Comparison of ENCODE assay signal across 27 cellular contexts in the genomic region with DNA sequence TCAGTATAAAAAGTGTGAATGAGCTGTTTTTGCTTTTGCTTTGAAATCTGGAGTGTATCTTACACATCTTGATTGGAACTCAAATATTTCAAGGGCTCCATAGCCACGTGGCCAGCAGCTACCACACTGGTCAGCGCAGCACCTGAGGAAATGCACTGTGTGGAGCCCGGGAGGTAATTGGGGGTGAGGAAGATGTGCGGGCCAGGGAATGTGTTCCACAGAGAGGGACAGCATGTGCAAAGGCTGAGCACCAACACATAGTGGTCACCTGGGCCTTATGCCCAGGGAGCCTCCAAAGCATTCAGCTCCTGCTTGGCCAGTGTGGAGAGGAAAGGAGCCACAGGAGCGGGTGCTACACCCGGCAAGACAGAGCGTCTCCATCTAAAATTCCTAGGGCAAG. TPM values are rescaled to one million over a fixed set of nuclear protein-coding genes. Genes with fewer than 3 reads are reported as not detected.
A peak's percentile ranks its signal among the peaks of the same experiment; 100 is the strongest.
DNase-seq lines count a peak whose midpoint lies in the region; ATAC-seq, FAIRE-seq and TF ChIP-seq lines count a peak whose summit lies in the region.
"Had no signal": no experiment of that assay in that cellular context is flagged by ENCODE, and none has a peak within 500 bp of the region (broad histone marks: within the 10 kb centered on the region; RNA-seq: fewer than 3 reads in every experiment).

No MANE protein-coding gene starts in this region.

- TF ChIP-seq EP300 in GM12878 (IDR thresholded peaks at IDR 0.05; ENCODE audit: borderline replicate concordance in 1 of 2, control insufficient read depth in 1 of 2, low read depth in 2 of 2, low read length in 2 of 2) (no peak), gastroesophageal sphincter (IDR thresholded peaks at IDR 0.05) (no peak)

- no peak overlapping the region for H2BK120ac ChIP-seq in neuronal stem cell (ENCODE audit: low read depth, low read length)

- SMC1A ChIA-PET in GM12878 (lab: Charles Lee; ENCODE audit: uncharacterized antibody, unreplicated experiment): interaction anchor here (1.4 to 3.8 kb wide), 3 partner anchors 14 to 264 kb away, joined by 4 to 19 read pairs (median 8); no protein-coding TSS in a partner anchor

- H3K4me3 ChIP-seq in GM12878 (no peak overlapping the region), neuronal stem cell (ENCODE audit: low read length in 2 of 2) (no peak overlapping the region), gastroesophageal sphincter (no peak overlapping the region)
- H3K4me3 ChIP-seq: ascending aorta, cardiac muscle cell, colonic mucosa had no signal

- ATAC-seq in GM12878: no peak
- no peak for ATAC-seq in gastroesophageal sphincter
- ATAC-seq: Panc1; stimulated activated naive CD8-positive, alpha-beta T cell treated with anti-CD3 and anti-CD28 coated beads, Interleukin-15, Interleukin-2, amounts not matched to agents 100 U/mL and 50 U/mL, for 24 hours had no signal

- no peak for TF ChIP-seq RAD21 in GM12878 (IDR thresholded peaks at IDR 0.05; ENCODE audit: insufficient read depth, low read depth, low read length)

- CTCF ChIA-PET in activated CD4-positive, alpha-beta memory T cell treated with anti-CD3 and anti-CD28 coated beads, Interleukin-2, amount 10 ng/mL, durations not matched to agents 7 days and 5 days (lab: Charles Lee): interaction anchor here (1.0 to 2.4 kb wide), 5 partner anchors 12 to 102 kb away, joined by 3 to 20 read pairs (median 7); no protein-coding TSS in a partner anchor
- CTCF ChIA-PET in activated CD4-positive, alpha-beta memory T cell treated with anti-CD3 and anti-CD28 coated beads for 36 hours (lab: Charles Lee): interaction anchor here (0.9 to 2.5 kb wide), 4 partner anchors 8 to 264 kb away, joined by 3 to 15 read pairs (median 4); no protein-coding TSS in a partner anchor
- CTCF ChIA-PET in GM12878 (lab: Yijun Ruan, JAX): interaction anchor here (0.6 to 25.6 kb wide), 7 partner anchors 12 to 264 kb away, joined by 3 to 400 read pairs (median 3); no protein-coding TSS in a partner anchor

- H3K9me3 Mint-ChIP-seq in activated CD4-positive, alpha-beta memory T cell treated with anti-CD3 and anti-CD28 coated beads, Interleukin-2, amount 10 ng/mL, durations not matched to agents 7 days and 5 days: no peaks in the 10 kb centered on the region
- H3K9me3 Mint-ChIP-seq in activated CD4-positive, alpha-beta memory T cell treated with anti-CD3 and anti-CD28 coated beads for 36 hours: no peaks in the 10 kb centered on the region
- H3K9me3 Mint-ChIP-seq: activated B cell treated with CpG ODN at 0.5 μM for 24 hours; activated naive CD4-positive, alpha-beta T cell treated with anti-CD3 and anti-CD28 coated beads, Interleukin-2, amount 10 ng/mL, durations not matched to agents 7 days and 5 days; activated T-helper 1 cell treated with anti-CD3 and anti-CD28 coated beads, Interleukin-12 subunit alpha, Interleukin-12 subunit beta, Interleukin-2, Interleukin-4 antibody, amounts not matched to agents 30 ng/mL and 10 ng/mL and 1 ng/mL, durations not matched to agents 14 hours and 24 hours and 36 hours; CD14-positive monocyte; H9 had no signal

- H3K27ac Mint-ChIP-seq in activated CD4-positive, alpha-beta memory T cell treated with anti-CD3 and anti-CD28 coated beads, Interleukin-2, amount 10 ng/mL, durations not matched to agents 7 days and 5 days: peak overlapping the region; percentile 45
- H3K27ac Mint-ChIP-seq in activated CD4-positive, alpha-beta memory T cell treated with anti-CD3 and anti-CD28 coated beads for 36 hours: no peak overlapping the region
- H3K27ac Mint-ChIP-seq: activated T-helper 1 cell treated with anti-CD3 and anti-CD28 coated beads, Interleukin-12 subunit alpha, Interleukin-12 subunit beta, Interleukin-2, Interleukin-4 antibody, amounts not matched to agents 30 ng/mL and 10 ng/mL and 1 ng/mL, durations not matched to agents 14 hours and 24 hours and 36 hours; H9 had no signal

- no peak overlapping the region for H2BK15ac ChIP-seq in neuronal stem cell (ENCODE audit: low read length)

- H3K23ac ChIP-seq in neuronal stem cell (ENCODE audit: low read depth, low read length, poor library complexity): peak overlapping the region; percentile 34

- peaks cover 6% of the 10 kb centered on the region for H3K79me1 ChIP-seq in neuronal stem cell (ENCODE audit: low read depth, low read length)

- POLR2A ChIA-PET in activated CD4-positive, alpha-beta memory T cell treated with anti-CD3 and anti-CD28 coated beads, Interleukin-2, amount 10 ng/mL, durations not matched to agents 7 days and 5 days (lab: Charles Lee): interaction anchor here (0.9 to 2.1 kb wide), 5 partner anchors 9 to 46 kb away, joined by 3 to 5 read pairs (median 3); no protein-coding TSS in a partner anchor
- POLR2A ChIA-PET in activated CD4-positive, alpha-beta memory T cell treated with anti-CD3 and anti-CD28 coated beads for 36 hours (lab: Charles Lee): no interaction called here
- POLR2A ChIA-PET in GM12878 (lab: Charles Lee): interaction anchor here (0.6 to 0.9 kb wide), 4 partner anchors 20 to 393 kb away, joined by 3 to 5 read pairs (median 3); no protein-coding TSS in a partner anchor

- peaks cover 2% of the 10 kb centered on the region for H3K4me1 Mint-ChIP-seq in activated CD4-positive, alpha-beta memory T cell treated with anti-CD3 and anti-CD28 coated beads, Interleukin-2, amount 10 ng/mL, durations not matched to agents 7 days and 5 days
- no peaks in the 10 kb centered on the region for H3K4me1 Mint-ChIP-seq in activated CD4-positive, alpha-beta memory T cell treated with anti-CD3 and anti-CD28 coated beads for 36 hours (ENCODE audit: low read depth)
- H3K4me1 Mint-ChIP-seq: activated naive CD4-positive, alpha-beta T cell treated with anti-CD3 and anti-CD28 coated beads, Interleukin-2, amount 10 ng/mL, durations not matched to agents 7 days and 5 days had no signal

- TF ChIP-seq POLR2A in GM12891 (IDR thresholded peaks at IDR 0.05; ENCODE audit: low read depth, low read length) (no peak), GM12878 (IDR thresholded peaks at IDR 0.05; ENCODE audit: low read depth, low read length) (no peak; the same call in 1 of the 2 replicates), gastroesophageal sphincter (IDR thresholded peaks at IDR 0.05) (no peak)

- H3K27ac ChIP-seq in GM12878 (ENCODE audit: control insufficient read depth, insufficient read depth) (no peak overlapping the region), neuronal stem cell (replicated peaks; ENCODE audit: low read length) (no peak overlapping the region), gastroesophageal sphincter (no peak overlapping the region)
- H3K27ac ChIP-seq: ascending aorta, cardiac muscle cell, colonic mucosa, epithelial cell of prostate had no signal

- RAD21 ChIA-PET in GM12878 (lab: Charles Lee; ENCODE audit: unreplicated experiment): interaction anchor here (0.7 to 1.4 kb wide), 4 partner anchors 12 to 90 kb away, joined by 3 to 6 read pairs (median 3); no protein-coding TSS in a partner anchor

- H3K4me3 Mint-ChIP-seq in activated CD4-positive, alpha-beta memory T cell treated with anti-CD3 and anti-CD28 coated beads, Interleukin-2, amount 10 ng/mL, durations not matched to agents 7 days and 5 days: no peak overlapping the region
- H3K4me3 Mint-ChIP-seq in activated CD4-positive, alpha-beta memory T cell treated with anti-CD3 and anti-CD28 coated beads for 36 hours: no peak overlapping the region
- H3K4me3 Mint-ChIP-seq: activated B cell treated with CpG ODN at 0.5 μM for 24 hours; activated naive CD4-positive, alpha-beta T cell treated with anti-CD3 and anti-CD28 coated beads, Interleukin-2, amount 10 ng/mL, durations not matched to agents 7 days and 5 days; activated T-helper 1 cell treated with anti-CD3 and anti-CD28 coated beads, Interleukin-12 subunit alpha, Interleukin-12 subunit beta, Interleukin-2, Interleukin-4 antibody, amounts not matched to agents 30 ng/mL and 10 ng/mL and 1 ng/mL, durations not matched to agents 14 hours and 24 hours and 36 hours; CD14-positive monocyte; H9 had no signal

- intact Hi-C loops in activated CD4-positive, alpha-beta memory T cell treated with anti-CD3 and anti-CD28 coated beads for 36 hours (cut with micrococcal nuclease): no loop called here
- intact Hi-C loops in GM12878 (cut with micrococcal nuclease; ENCODE audit: unreplicated experiment): no loop called here

- FAIRE-seq in GM12891 (lab: Jason Lieb, UNC): no peak
- no peak for FAIRE-seq in GM12878 (lab: Jason Lieb, UNC)
- FAIRE-seq: G401.6 had no signal

- no peak overlapping the region for H3K18ac ChIP-seq in neuronal stem cell (ENCODE audit: low read length)

- H4K20me1 ChIP-seq in GM12878 (ENCODE audit: control insufficient read depth, insufficient read depth): no peaks in the 10 kb centered on the region

- H3K9me3 ChIP-seq in GM12878 (replicated peaks; ENCODE audit: control insufficient read depth, insufficient read depth, low read length): no peaks in the 10 kb centered on the region
- no peaks in the 10 kb centered on the region for H3K9me3 ChIP-seq in neuronal stem cell (replicated peaks in 1 of 2; ENCODE audit: control insufficient read depth in 2 of 2, insufficient read depth in 1 of 2, low read depth in 1 of 2, low read length in 2 of 2)
- no peaks in the 10 kb centered on the region for H3K9me3 ChIP-seq in gastroesophageal sphincter
- H3K9me3 ChIP-seq: ascending aorta, colonic mucosa had no signal

- no peak overlapping the region for H3K14ac ChIP-seq in neuronal stem cell (ENCODE audit: low read length)

- no peak overlapping the region for H2AFZ ChIP-seq in GM12878 (ENCODE audit: control insufficient read depth, low read depth, low read length)
- H2AFZ ChIP-seq in neuronal stem cell (ENCODE audit: low read length): no peak overlapping the region

- TSS peak; percentile 32 for BruUV-seq in GM12878 (replicated peaks; lab: Mats Ljungman, UMichigan)

- no peak overlapping the region for H2AK5ac ChIP-seq in neuronal stem cell (ENCODE audit: low read depth, low read length)

- no peak overlapping the region for H2BK12ac ChIP-seq in neuronal stem cell (ENCODE audit: low read length)

- H3K4ac ChIP-seq in neuronal stem cell (ENCODE audit: low read length): no peak overlapping the region

- H3K4me1 ChIP-seq in GM12878 (ENCODE audit: control insufficient read depth, insufficient read depth, low read length) (no peaks in the 10 kb centered on the region), neuronal stem cell (ENCODE audit: control insufficient read depth in 2 of 2, insufficient read depth in 1 of 2, low read depth in 1 of 2, low read length in 2 of 2) (peaks cover 0 to 9% of the 10 kb centered on the region in 2 donors), gastroesophageal sphincter (peaks cover 0 to 24% (median 0%) of the 10 kb centered on the region in 3 donors)
- H3K4me1 ChIP-seq: colonic mucosa had no signal

- no peak overlapping the region for H4K8ac ChIP-seq in neuronal stem cell (ENCODE audit: low read depth, low read length)

- H3K79me2 ChIP-seq in GM12878 (ENCODE audit: control insufficient read depth, insufficient read depth, low read length): no peaks in the 10 kb centered on the region

- TF ChIP-seq CTCF in GM12878 (IDR thresholded peaks at IDR 0.05 in 2 of 3, conservative IDR thresholded peaks at IDR 0.05 in 1 of 3; ENCODE audit: control insufficient read depth in 2 of 3, extremely low read depth in 1 of 3, insufficient read depth in 1 of 3, low read depth in 3 of 3, low read length in 3 of 3) (no peak), gastroesophageal sphincter (IDR thresholded peaks at IDR 0.05) (no peak)

- H3K9ac ChIP-seq in GM12878 (ENCODE audit: control insufficient read depth, insufficient read depth, low read length): no peak overlapping the region
- H3K9ac ChIP-seq in neuronal stem cell (ENCODE audit: low read depth, low read length, poor library complexity): no peak overlapping the region

- no peak for DNase-seq in activated CD4-positive, alpha-beta memory T cell treated with anti-CD3 and anti-CD28 coated beads, Interleukin-2, amount 10 ng/mL, durations not matched to agents 7 days and 5 days
- DNase-seq in activated CD4-positive, alpha-beta memory T cell treated with anti-CD3 and anti-CD28 coated beads for 36 hours: no peak
- no peak for DNase-seq in GM12891 (ENCODE audit: insufficient read length, low spot score)
- DNase-seq in GM12878 (ENCODE audit: low read depth, low spot score): no peak
- no peak for DNase-seq in neuronal stem cell (ENCODE audit: low spot score)
- no peak for DNase-seq in stimulated activated naive CD4-positive, alpha-beta T cell treated with Interleukin-2 at 50 U/mL for 16 hours (lab: John Stamatoyannopoulos, UW)
- no peak for DNase-seq in NCI-H345 treated with DMSO at 0.1 percent for 48 hours (lab: John Stamatoyannopoulos, UW; ENCODE audit: unreplicated experiment)
- DNase-seq: activated B cell treated with CpG ODN at 0.5 μM for 24 hours; activated naive CD4-positive, alpha-beta T cell treated with anti-CD3 and anti-CD28 coated beads, Interleukin-2, amount 10 ng/mL, durations not matched to agents 7 days and 5 days; Calu3; colonic mucosa; DMS79; effector CD8-positive, alpha-beta T cell; H9; NCI-H2081 treated with DMSO at 0.1 percent for 48 hours; NCI-H2227 treated with DMSO at 0.1 percent for 48 hours; NCI-H69; stimulated activated naive CD8-positive, alpha-beta T cell treated with anti-CD3 and anti-CD28 coated beads, Interleukin-15, Interleukin-2, amounts not matched to agents 100 U/mL and 50 U/mL, for 24 hours; T1000 had no signal

- H3K27me3 Mint-ChIP-seq in activated CD4-positive, alpha-beta memory T cell treated with anti-CD3 and anti-CD28 coated beads, Interleukin-2, amount 10 ng/mL, durations not matched to agents 7 days and 5 days: no peaks in the 10 kb centered on the region
- no peaks in the 10 kb centered on the region for H3K27me3 Mint-ChIP-seq in activated CD4-positive, alpha-beta memory T cell treated with anti-CD3 and anti-CD28 coated beads for 36 hours
- H3K27me3 Mint-ChIP-seq: activated B cell treated with CpG ODN at 0.5 μM for 24 hours; activated naive CD4-positive, alpha-beta T cell treated with anti-CD3 and anti-CD28 coated beads, Interleukin-2, amount 10 ng/mL, durations not matched to agents 7 days and 5 days had no signal

- 93% methylated on average over 7 of the region's 7 CpGs for WGBS in GM12878 (ENCODE audit: insufficient coverage, insufficient replicate concordance, low lambda C conversion rate, missing lambda C conversion rate)
- WGBS in neuronal stem cell (ENCODE audit: extremely low coverage in 2 of 2, insufficient read length in 2 of 2, insufficient replicate concordance in 1 of 2), 2 donors: no CpG with 5 or more reads among the region's 7 CpGs
- WGBS in gastroesophageal sphincter (ENCODE audit: low coverage in 1 of 2), 2 donors: 59 to 60% methylated on average over 3 to 6 of the region's 7 CpGs

- peaks cover 26% of the 10 kb centered on the region for H3K36me3 Mint-ChIP-seq in activated CD4-positive, alpha-beta memory T cell treated with anti-CD3 and anti-CD28 coated beads, Interleukin-2, amount 10 ng/mL, durations not matched to agents 7 days and 5 days (ENCODE audit: low read depth)
- H3K36me3 Mint-ChIP-seq in activated CD4-positive, alpha-beta memory T cell treated with anti-CD3 and anti-CD28 coated beads for 36 hours: peaks cover 10% of the 10 kb centered on the region

- H3K27me3 ChIP-seq in GM12878 (replicated peaks in 1 of 2; ENCODE audit: control insufficient read depth in 2 of 2, insufficient read depth in 2 of 2, low read length in 1 of 2) (no peaks in the 10 kb centered on the region), neuronal stem cell (ENCODE audit: control insufficient read depth in 3 of 3, insufficient read depth in 3 of 3, low read depth in 1 of 3, low read length in 3 of 3) (no peaks in the 10 kb centered on the region), gastroesophageal sphincter (no peaks in the 10 kb centered on the region)
- H3K27me3 ChIP-seq: ascending aorta, cardiac muscle cell, colonic mucosa had no signal

- H2BK5ac ChIP-seq in neuronal stem cell (ENCODE audit: low read length): no peak overlapping the region

- H4K91ac ChIP-seq in neuronal stem cell (ENCODE audit: low read depth, low read length, poor library complexity): no peak overlapping the region

- in situ Hi-C loops in GM12878 (cut with MboI): no loop called here

- H3K36me3 ChIP-seq in GM12878 (ENCODE audit: control insufficient read depth in 2 of 2, insufficient read depth in 2 of 2, low read length in 1 of 2) (peaks cover 25 to 50% of the 10 kb centered on the region in 2 experiments), neuronal stem cell (replicated peaks in 1 of 2; ENCODE audit: control insufficient read depth in 2 of 2, insufficient read depth in 2 of 2, low read length in 2 of 2) (peaks cover 12 to 40% of the 10 kb centered on the region in 2 donors), gastroesophageal sphincter (no peaks in the 10 kb centered on the region)
- H3K36me3 ChIP-seq: ascending aorta, cardiac muscle cell, colonic mucosa had no signal

- no peak overlapping the region for H3K4me2 ChIP-seq in GM12878 (ENCODE audit: control insufficient read depth, insufficient read depth)
- no peak overlapping the region for H3K4me2 ChIP-seq in neuronal stem cell (ENCODE audit: insufficient read depth, low read length, poor library complexity, severe bottlenecking)

RNA-seq across cellular contexts. Expression of a gene that starts 20.8 kb away (rescaled TPM):
- total RNA-seq in activated CD4-positive, alpha-beta memory T cell treated with anti-CD3 and anti-CD28 coated beads, Interleukin-2, amount 10 ng/mL, durations not matched to agents 7 days and 5 days: 10 to 100 TPM; 26.0 to 27.3 TPM
- total RNA-seq in activated CD4-positive, alpha-beta memory T cell treated with anti-CD3 and anti-CD28 coated beads for 36 hours: 10 to 100 TPM; 18.5 to 18.9 TPM
- polyA plus RNA-seq in GM12891 (2012; ENCODE audit: low read depth, missing spikeins): 12.5 TPM
- 89.6 and 94.7 TPM in 2 replicates for total RNA-seq in GM12878 (2013; cell fraction: nucleolus; rRNA removed)
- total RNA-seq in GM12878 (2014; rRNA removed) (19.8 and 23.4 TPM in 2 replicates), GM12878 (2014; rRNA removed; fragmentation: Illumina TruSeq; extraction: Trizol) (10.4 and 10.5 TPM in 2 replicates), GM12878 (2021) (27.9 and 28.5 TPM in 2 replicates), gastroesophageal sphincter (1 to 10 TPM; 2.3 to 5.7 (median 3.5) TPM)
- 5.2 TPM for polyA plus RNA-seq in GM12878 (2011; ENCODE audit: low read depth)
- polyA plus RNA-seq in GM12878 (2011; rRNA removed) (7.9 and 13.0 TPM in 2 replicates), GM12878 (2014; fragmentation: Illumina TruSeq; extraction: Trizol) (2.5 and 8.4 TPM in 2 replicates), GM12878 (2014; fragmentation: Nextera tagmentation; extraction: Ambion mirVana) (1 to 10 TPM; 1.2 to 3.0 TPM), GM12878 (2014; rRNA removed) (21.1 and 23.6 TPM in 2 replicates), GM12878 (2016; fragmentation: Nextera tagmentation; extraction: Ambion mirVana) (10 to 100 TPM in 1 of 2 experiments, 1 to 10 TPM in 1; 8.8 to 11.1 TPM)
- polyA plus RNA-seq in GM12878 (2011; cell fraction: cytosol; rRNA removed): 17.2 and 25.3 TPM in 2 replicates
- polyA plus RNA-seq in GM12878 (2011; cell fraction: nucleus; rRNA removed): 96.7 and 106 TPM in 2 replicates
- 16.1 and 16.3 TPM in 2 replicates for polyA plus RNA-seq in GM12878 (2012)
- 10.7 and 22.1 TPM in 2 replicates for polyA minus RNA-seq in GM12878 (2011; rRNA and poly(A)+ RNA removed)
- polyA minus RNA-seq in GM12878 (2011; cell fraction: cytosol; rRNA and poly(A)+ RNA removed): 8.4 and 10.4 TPM in 2 replicates
- 24.1 and 45.4 TPM in 2 replicates for polyA minus RNA-seq in GM12878 (2011; cell fraction: nucleus; rRNA and poly(A)+ RNA removed)
- polyA plus RNA-seq in neuronal stem cell (2013, experiment 1 of 2): 6.6 TPM
- polyA plus RNA-seq in neuronal stem cell (2013, experiment 2 of 2): 6.9 TPM
